In the genomic region with DNA sequence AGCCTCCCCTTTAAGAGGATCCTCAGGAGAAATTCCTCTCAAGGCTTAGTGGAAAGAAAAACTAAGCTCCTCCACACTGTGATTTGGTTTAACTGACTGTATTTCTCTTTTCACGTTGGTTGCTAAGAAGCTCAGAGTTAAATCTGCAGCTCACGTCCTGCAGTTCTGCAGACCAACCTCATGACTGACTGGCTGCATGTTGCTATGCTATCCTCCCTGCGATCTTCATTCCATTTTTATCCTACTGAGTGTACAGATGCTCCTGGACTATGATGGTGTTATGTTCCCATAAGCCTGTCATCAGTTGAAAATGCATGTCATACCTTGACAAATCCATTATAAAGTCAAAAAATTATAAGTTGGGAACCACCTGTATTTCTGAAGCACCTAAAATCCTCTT, we compare ENCODE assay signal across 9 cellular contexts. TPM values are rescaled to one million over a fixed set of nuclear protein-coding genes. Genes with fewer than 3 reads are reported as not detected.
"Had no signal": no experiment of that assay in that cellular context is flagged by ENCODE, and none has a peak within 500 bp of the region (broad histone marks: within the 10 kb centered on the region; RNA-seq: fewer than 3 reads in every experiment).

No MANE protein-coding gene starts in this region.

- ATAC-seq: GM23338, HCT116 had no signal

- H2AFZ ChIP-seq: GM23248, GM23338 had no signal

- H3K9me3 ChIP-seq: HAP-1 had no signal

- H3K4me3 ChIP-seq: GM23248, GM23338, HAP-1 had no signal

- H3K9ac ChIP-seq: GM23248 had no signal

- H3K4me2 ChIP-seq: GM23338 had no signal

- H3K27ac ChIP-seq: GM23248 had no signal

- H3K4me1 ChIP-seq: HAP-1 had no signal

- DNase-seq: GM23248, GOT3, H7, H9, HCEC 1CT, HFFc6 had no signal

- H3K36me3 ChIP-seq: HAP-1 had no signal

RNA-seq across cellular contexts. Expression of a gene that starts 34.6 kb away (rescaled TPM):
- polyA plus RNA-seq: GM23248, GM23338 had no signal
